ENCODE assay signal across 8 cellular contexts in the genomic region with DNA sequence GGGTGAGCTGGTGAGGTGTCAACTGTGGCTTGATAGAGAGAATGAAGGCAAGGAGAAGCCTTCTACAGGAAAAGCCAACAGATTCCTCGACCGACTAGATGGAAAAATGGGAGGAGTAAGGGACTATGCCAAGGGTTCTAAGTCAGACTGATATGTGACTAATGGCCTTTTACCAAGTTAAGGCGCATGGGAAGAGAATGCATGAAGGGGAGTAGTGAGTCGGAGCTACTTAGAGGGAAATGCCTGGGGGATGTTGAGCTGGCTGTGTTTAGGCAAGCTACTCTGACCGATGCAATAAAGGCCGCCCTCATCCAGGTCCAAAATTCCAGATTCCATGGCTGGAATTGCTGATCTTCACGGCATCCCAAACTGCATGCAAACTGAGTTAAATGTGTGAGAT. TPM values are rescaled to one million over a fixed set of nuclear protein-coding genes. Genes with fewer than 3 reads are reported as not detected.
DNase-seq lines count a peak whose midpoint lies in the region; ATAC-seq and TF ChIP-seq lines count a peak whose summit lies in the region.
"Had no signal": no experiment of that assay in that cellular context is flagged by ENCODE, and none has a peak within 500 bp of the region (broad histone marks: within the 10 kb centered on the region; RNA-seq: fewer than 3 reads in every experiment).

No MANE protein-coding gene starts in this region.

- ATAC-seq in GM23338 (no peak), activated B cell treated with CpG ODN at 0.5 μM for 24 hours (ENCODE audit: low read depth) (no peak), Right ventricle myocardium superior (ENCODE audit: poor library complexity) (peak; percentile 73), HG03520 (IDR thresholded peaks at IDR 0.05; ENCODE audit: unreplicated experiment) (no peak)

- no peak overlapping the region for H3K4me3 ChIP-seq in GM23338
- no peak overlapping the region for H3K4me3 ChIP-seq in stomach

- 63 to 77% (median 72%) methylated on average over 7 of the region's 7 CpGs for WGBS in stomach, 5 donors

- H3K79me2 ChIP-seq in GM23338 (replicated peaks; ENCODE audit: insufficient read depth) = no peaks in the 10 kb centered on the region

- H3K9me2 ChIP-seq in GM23338 (ENCODE audit: insufficient read depth) = no peaks in the 10 kb centered on the region

- H3K27me3 ChIP-seq in GM23338 (ENCODE audit: insufficient read depth) (no peaks in the 10 kb centered on the region), stomach (no peaks in the 10 kb centered on the region)

- H3K36me3 ChIP-seq in GM23338 (ENCODE audit: insufficient read depth) (no peaks in the 10 kb centered on the region), stomach (no peaks in the 10 kb centered on the region)

- H3K4me1 ChIP-seq in GM23338 (ENCODE audit: insufficient read depth) = no peaks in the 10 kb centered on the region
- peaks cover 0 to 33% (median 16%) of the 10 kb centered on the region in 4 donors for H3K4me1 ChIP-seq in stomach

- TF ChIP-seq EP300 in stomach (IDR thresholded peaks at IDR 0.05) = no peak

- POLR2A ChIA-PET in activated B cell treated with CpG ODN at 0.5 μM for 24 hours (lab: Charles Lee) = interaction anchor here (0.6 to 2.7 kb wide), 6 partner anchors 10 to 304 kb away, joined by 3 to 13 read pairs (median 5); partner anchors contain the start of gene APBB1IP

- CTCF ChIA-PET in activated B cell treated with CpG ODN at 0.5 μM for 24 hours (lab: Charles Lee) = no interaction called here

- no peak overlapping the region for H3K27ac Mint-ChIP-seq in GM23338
- peak overlapping the region; percentile 46 for H3K27ac Mint-ChIP-seq in activated B cell treated with CpG ODN at 0.5 μM for 24 hours

- no peaks in the 10 kb centered on the region for H3K9me3 ChIP-seq in stomach

- H3K27ac ChIP-seq in GM23338 (ENCODE audit: low read depth) (no peak overlapping the region), stomach (peak overlapping the region in 4 of 5 donors; percentile 50 to 64 (median 58))

- no peak overlapping the region for H3K4me3 Mint-ChIP-seq in GM23338
- H3K4me3 Mint-ChIP-seq in activated B cell treated with CpG ODN at 0.5 μM for 24 hours = no peak overlapping the region

- peak overlapping the region; percentile 29; the same call in 1 of the 2 replicates for H2AFZ ChIP-seq in GM23338

- no peaks in the 10 kb centered on the region; the same call in 2 of the 3 replicates for H3K9me3 Mint-ChIP-seq in GM23338
- H3K9me3 Mint-ChIP-seq in activated B cell treated with CpG ODN at 0.5 μM for 24 hours = no peaks in the 10 kb centered on the region

- H3K36me3 Mint-ChIP-seq in GM23338 (ENCODE audit: low read depth) (no peaks in the 10 kb centered on the region), activated B cell treated with CpG ODN at 0.5 μM for 24 hours (ENCODE audit: low read depth) (peaks cover 21% of the 10 kb centered on the region)

- H3F3A ChIP-seq in GM23338 (replicated peaks; ENCODE audit: low read depth) = no peaks in the 10 kb centered on the region

- DNase-seq in GM23338 (ENCODE audit: low spot score) = no peak
- DNase-seq in activated B cell treated with CpG ODN at 0.5 μM for 24 hours = no peak
- no peak for DNase-seq in Right ventricle myocardium superior
- no peak for DNase-seq in stomach
- no peak for DNase-seq in retina
- no peak for DNase-seq in activated effector memory CD4-positive, alpha-beta T cell treated with anti-CD3 and anti-CD28 coated beads, Interleukin-2, amount 50 U/mL, for 16 hours
- DNase-seq: NCI-H146 had no signal

- TF ChIP-seq CTCF in GM23338 (conservative IDR thresholded peaks at IDR 0.05; ENCODE audit: low read depth in 2 of 2) = no peak
- TF ChIP-seq CTCF in activated B cell treated with CpG ODN at 0.5 μM for 24 hours (IDR thresholded peaks at IDR 0.05) = no peak
- no peak for TF ChIP-seq CTCF in stomach (IDR thresholded peaks at IDR 0.05)

- TF ChIP-seq POLR2A in stomach (IDR thresholded peaks at IDR 0.05) = no peak

- intact Hi-C loops in activated B cell treated with CpG ODN at 0.5 μM for 24 hours (cut with micrococcal nuclease) (no loop called here), Right ventricle myocardium superior (cut with DNase I) (no loop called here), stomach (cut with DNase I; ENCODE audit: low total_unique reads) (no loop called here)

- H3K4me1 Mint-ChIP-seq in GM23338 (no peaks in the 10 kb centered on the region; the same call in 2 of the 3 replicates), activated B cell treated with CpG ODN at 0.5 μM for 24 hours (peaks cover 74% of the 10 kb centered on the region)

- H3K27me3 Mint-ChIP-seq in GM23338 (ENCODE audit: insufficient read depth, low read depth, poor library complexity) (no peaks in the 10 kb centered on the region), activated B cell treated with CpG ODN at 0.5 μM for 24 hours (no peaks in the 10 kb centered on the region)

- H3K4me2 ChIP-seq in GM23338 = no peak overlapping the region

- no peaks in the 10 kb centered on the region for H4K20me1 ChIP-seq in GM23338 (replicated peaks; ENCODE audit: insufficient read depth)

TF ChIP-seq in GM23338, 12 proteins besides CTCF, POLR2A, EP300 and RAD21 (continues in another document):
- TF ChIP-seq EZH2phosphoT487 (IDR thresholded peaks at IDR 0.05; ENCODE audit: unreplicated experiment) (no peak), ZNF331 (CRISPR knock-in tag; IDR thresholded peaks at IDR 0.05; ENCODE audit: low read depth) (no peak), ZNF462 (CRISPR knock-in tag; IDR thresholded peaks at IDR 0.05) (no peak), STAT1 (IDR thresholded peaks at IDR 0.05; ENCODE audit: unreplicated experiment) (no peak)

RNA-seq across cellular contexts. Expression of gene APBB1IP, which starts 48.2 kb away (rescaled TPM):
- 0.14 TPM in 1 of 2 replicates, not detected in the other for total RNA-seq in GM23338 (2014; rRNA removed; shearing (Covaris generic))
- polyA plus RNA-seq in GM23338 (2016; fragmentation: Nextera tagmentation; extraction: Ambion mirVana) (0.07 and 0.16 TPM in 2 replicates), stomach (1 to 10 TPM; 3.1 to 4.7 (median 3.7) TPM)
- total RNA-seq in activated B cell treated with CpG ODN at 0.5 μM for 24 hours (79.1 and 85.5 TPM in 2 replicates), Right ventricle myocardium superior (3.3 TPM), stomach (1 to 10 TPM in 4 of 5 donors, not detected in 1; 1.2 to 4.0 (median 2.3) TPM)

Comparison
In these comparisons a context has a peak if more than half of its experiments do, and no peak if none do; other contexts are left out.
1. RNA of gene APBB1IP, which starts 48.2 kb away (total RNA-seq): 79.1 to 85.5 TPM in activated B cell treated with CpG ODN at 0.5 μM for 24 hours; 3.3 TPM in Right ventricle myocardium superior (single experiment), 1.2 to 4.0 TPM in stomach and 0.14 TPM in GM23338; every median in the first group is over 10 times any median in the second.